ENCODE assay signal across 21 cellular contexts in the genomic region with DNA sequence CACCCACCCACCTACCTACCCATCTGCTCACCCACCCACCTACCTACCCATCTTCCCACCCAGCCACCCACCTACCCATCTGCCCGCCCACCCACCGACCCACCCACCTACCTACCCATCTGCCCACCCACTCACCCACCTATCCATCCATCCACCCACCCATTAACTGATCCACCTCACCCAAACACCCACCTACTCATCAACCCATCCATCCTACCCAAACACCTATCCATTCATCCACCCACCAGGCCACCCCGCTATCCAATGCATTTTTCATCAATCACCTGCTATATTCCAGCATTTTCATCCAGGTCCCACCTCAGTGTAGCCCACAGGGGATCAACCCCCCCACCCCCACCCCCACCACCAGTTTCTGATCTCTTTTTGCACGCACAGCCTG.
DNase-seq lines count a peak whose midpoint lies in the region; TF ChIP-seq lines count a peak whose summit lies in the region.
"Had no signal": no experiment of that assay in that cellular context is flagged by ENCODE, and none has a peak within 500 bp of the region (broad histone marks: within the 10 kb centered on the region; RNA-seq: fewer than 3 reads in every experiment).

No MANE protein-coding gene starts in this region.

- no peaks in the 10 kb centered on the region for H3K36me3 Mint-ChIP-seq in CD4-positive, alpha-beta memory T cell
- H3K36me3 Mint-ChIP-seq: CD4-positive, CD25-positive, alpha-beta regulatory T cell; CD8-positive, alpha-beta memory T cell had no signal

- no peak overlapping the region for H3K4me3 Mint-ChIP-seq in CD4-positive, alpha-beta memory T cell
- H3K4me3 Mint-ChIP-seq: B cell; CD4-positive, CD25-positive, alpha-beta regulatory T cell; CD8-positive, alpha-beta memory T cell had no signal

- CTCF ChIA-PET in HEK293 (lab: Yijun Ruan, JAX): interaction anchor here (0.9 kb wide), 1 partner anchor 162 kb away, joined by 3 read pairs; no protein-coding TSS in a partner anchor
- CTCF ChIA-PET in CD4-positive, alpha-beta memory T cell (lab: Charles Lee; ENCODE audit: partially characterized antibody): no interaction called here

- H3K4me3 ChIP-seq in HEK293 (ENCODE audit: low read depth, low read length): no peak overlapping the region
- no peak overlapping the region for H3K4me3 ChIP-seq in spleen
- no peak overlapping the region for H3K4me3 ChIP-seq in SJCRH30
- H3K4me3 ChIP-seq in CD4-positive, alpha-beta memory T cell (ENCODE audit: low read length in 2 of 2): no peak overlapping the region
- H3K4me3 ChIP-seq: BLaER1, GM12878, GM23248 had no signal

- no peaks in the 10 kb centered on the region for H3K9me3 ChIP-seq in HEK293 (ENCODE audit: control insufficient read depth, insufficient read depth, low read depth, low read length)
- H3K9me3 ChIP-seq in spleen: no peaks in the 10 kb centered on the region
- H3K9me3 ChIP-seq in SJCRH30 (replicated peaks): no peaks in the 10 kb centered on the region
- H3K9me3 ChIP-seq in CD4-positive, alpha-beta memory T cell (ENCODE audit: control insufficient read depth in 1 of 2, low read length in 2 of 2): no peaks in the 10 kb centered on the region
- H3K9me3 ChIP-seq: BLaER1 had no signal

- no peaks in the 10 kb centered on the region for H3K4me1 ChIP-seq in HEK293 (ENCODE audit: control insufficient read depth, insufficient read depth, low read length)
- no peaks in the 10 kb centered on the region for H3K4me1 ChIP-seq in spleen
- peaks cover 27% of the 10 kb centered on the region for H3K4me1 ChIP-seq in SJCRH30
- H3K4me1 ChIP-seq in CD4-positive, alpha-beta memory T cell (ENCODE audit: insufficient read depth, low read length): no peaks in the 10 kb centered on the region

- H3K27me3 Mint-ChIP-seq in CD4-positive, alpha-beta memory T cell: no peaks in the 10 kb centered on the region
- H3K27me3 Mint-ChIP-seq: B cell; CD4-positive, CD25-positive, alpha-beta regulatory T cell; CD8-positive, alpha-beta memory T cell had no signal

- H3K27ac ChIP-seq in HEK293 (ENCODE audit: extremely low read depth, low read depth, low read length) (no peak overlapping the region), spleen (no peak overlapping the region), SJCRH30 (no peak overlapping the region)
- H3K27ac ChIP-seq in CD4-positive, alpha-beta memory T cell (ENCODE audit: low read depth, low read length): no peak overlapping the region
- H3K27ac ChIP-seq: 22Rv1, BLaER1, C4-2B, GM23248 had no signal

- no peak for TF ChIP-seq POLR2A in spleen (IDR thresholded peaks at IDR 0.05)

- H3K27me3 ChIP-seq in spleen (replicated peaks in 1 of 7) (no peaks in the 10 kb centered on the region), SJCRH30 (no peaks in the 10 kb centered on the region)
- no peaks in the 10 kb centered on the region for H3K27me3 ChIP-seq in CD4-positive, alpha-beta memory T cell (ENCODE audit: insufficient read depth, low read length)
- H3K27me3 ChIP-seq: BLaER1 had no signal

- no peaks in the 10 kb centered on the region for H3K4me1 Mint-ChIP-seq in CD4-positive, alpha-beta memory T cell
- H3K4me1 Mint-ChIP-seq: B cell; CD4-positive, CD25-positive, alpha-beta regulatory T cell; CD8-positive, alpha-beta memory T cell had no signal

- H3K36me3 ChIP-seq in HEK293 (ENCODE audit: control insufficient read depth in 2 of 2, insufficient read depth in 1 of 2, low read length in 2 of 2): no peaks in the 10 kb centered on the region
- no peaks in the 10 kb centered on the region for H3K36me3 ChIP-seq in spleen
- peaks cover 2% of the 10 kb centered on the region; the same call in 1 of the 2 replicates for H3K36me3 ChIP-seq in SJCRH30
- no peaks in the 10 kb centered on the region for H3K36me3 ChIP-seq in CD4-positive, alpha-beta memory T cell (ENCODE audit: insufficient read depth, low read length)
- H3K36me3 ChIP-seq: BLaER1 had no signal

- DNase-seq in activated effector memory CD4-positive, alpha-beta T cell treated with anti-CD3 and anti-CD28 coated beads, Interleukin-2, amount 50 U/mL, for 16 hours: peak; percentile 22
- no peak for DNase-seq in activated effector memory CD4-positive, alpha-beta T cell treated with Interleukin-2 at 50 U/mL for 16 hours
- peak; percentile 24 for DNase-seq in mesenteric fat pad (ENCODE audit: low spot score)
- DNase-seq in spleen: peak; percentile 17
- no peak for DNase-seq in activated CD4-positive, CD25-positive, alpha-beta regulatory T cell treated with anti-CD3 and anti-CD28 coated beads, Interleukin-2, amount 50 U/mL, for 72 hours
- DNase-seq in SJCRH30: no peak
- no peak for DNase-seq in CD4-positive, alpha-beta memory T cell
- DNase-seq: CD4-positive, CD25-positive, alpha-beta regulatory T cell; CD8-positive, alpha-beta memory T cell; DMS 273 treated with DMSO at 0.1 percent for 48 hours; EL; GDM1; GM23248; H7; HCEC 1CT had no signal

- POLR2A ChIA-PET in HEK293 (lab: Yijun Ruan, JAX): no interaction called here
- POLR2A ChIA-PET in CD4-positive, alpha-beta memory T cell (lab: Charles Lee; ENCODE audit: partially characterized antibody): no interaction called here

- intact Hi-C loops in spleen (cut with DNase I; ENCODE audit: low total_unique reads): no loop called here
- intact Hi-C loops in CD4-positive, alpha-beta memory T cell (cut with micrococcal nuclease): no loop called here

- H3K9me3 Mint-ChIP-seq in CD4-positive, alpha-beta memory T cell: no peaks in the 10 kb centered on the region
- H3K9me3 Mint-ChIP-seq: CD8-positive, alpha-beta memory T cell had no signal

- WGBS in spleen, 5 donors: 90 to 96% (median 92%) methylated on average over 4 of the region's 4 CpGs

- H3K27ac Mint-ChIP-seq in CD4-positive, alpha-beta memory T cell: no peak overlapping the region
- H3K27ac Mint-ChIP-seq: B cell; CD4-positive, CD25-positive, alpha-beta regulatory T cell; CD8-positive, alpha-beta memory T cell had no signal

- TF ChIP-seq CTCF in HEK293 (tag by site-specific recombination; IDR thresholded peaks at IDR 0.05) (no peak), spleen (IDR thresholded peaks at IDR 0.05 in 8 of 11, conservative IDR thresholded peaks at IDR 0.05 in 3 of 11) (no peak)

TF ChIP-seq in HEK293, 187 proteins besides CTCF, POLR2A, EP300 and RAD21:
- peak; percentile 86 for TF ChIP-seq EGR2 (tag by site-specific recombination; IDR thresholded peaks at IDR 0.05; ENCODE audit: low read depth)
- TF ChIP-seq ZNF394 (tag by site-specific recombination; IDR thresholded peaks at IDR 0.05; ENCODE audit: borderline replicate concordance): no peak
- peak; percentile 90 for TF ChIP-seq ZFHX2 (tag by site-specific recombination; conservative IDR thresholded peaks at IDR 0.05)

Comparison
In these comparisons a context has a peak if more than half of its experiments do, and no peak if none do; other contexts are left out.
1. DNase-seq: peak in activated effector memory CD4-positive, alpha-beta T cell treated with anti-CD3 and anti-CD28 coated beads, Interleukin-2, amount 50 U/mL, for 16 hours (single experiment), mesenteric fat pad (single experiment) and spleen (single experiment); none in activated effector memory CD4-positive, alpha-beta T cell treated with Interleukin-2 at 50 U/mL for 16 hours (single experiment), activated CD4-positive, CD25-positive, alpha-beta regulatory T cell treated with anti-CD3 and anti-CD28 coated beads, Interleukin-2, amount 50 U/mL, for 72 hours (single experiment), SJCRH30 (0 of 2) and CD4-positive, alpha-beta memory T cell (0 of 5).